8 cellular contexts compared by ENCODE assay signal in the genomic region with DNA sequence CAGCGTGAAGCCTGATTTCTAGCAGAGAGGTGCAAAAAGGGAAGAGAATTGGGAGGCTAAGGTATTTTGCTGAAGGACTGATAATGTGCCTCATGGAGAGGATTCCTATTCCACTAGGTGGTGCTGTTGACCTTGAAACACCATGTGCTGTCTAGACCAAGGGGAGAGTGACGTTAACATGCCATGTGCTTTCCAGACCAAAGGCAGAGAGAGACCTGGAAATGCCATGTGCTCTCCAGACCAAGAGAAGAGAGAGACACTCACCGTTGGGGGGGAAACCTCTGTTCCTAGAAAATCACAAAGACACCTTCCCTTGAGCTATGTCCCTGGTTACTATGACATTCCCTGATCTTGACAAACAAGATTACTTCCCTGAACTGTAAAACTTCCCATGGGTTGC.
DNase-seq lines count a peak whose midpoint lies in the region; ATAC-seq and TF ChIP-seq lines count a peak whose summit lies in the region.

No MANE protein-coding gene starts in this region.

- ATAC-seq in GM18870 (IDR thresholded peaks at IDR 0.05; ENCODE audit: unreplicated experiment) (peak; percentile 68), gastrocnemius medialis (no peak)

- no peaks in the 10 kb centered on the region for H4K20me1 ChIP-seq in Loucy (ENCODE audit: insufficient read depth, low read length, poor library complexity, severe bottlenecking)

- H3K79me2 ChIP-seq in Loucy (ENCODE audit: insufficient read depth, low read length) = no peaks in the 10 kb centered on the region

- no peak for TF ChIP-seq POLR2A in gastrocnemius medialis (IDR thresholded peaks at IDR 0.05)

- intact Hi-C loops in head of caudate nucleus (cut with DNase I) = loop anchor here (5.0 kb wide), 1 partner anchor 363 kb away; no protein-coding TSS in a partner anchor
- intact Hi-C loops in tibial artery (cut with DNase I; ENCODE audit: low total_unique reads) = loop anchor here (10.0 kb wide), 1 partner anchor 361 kb away; no protein-coding TSS in a partner anchor
- intact Hi-C loops in gastrocnemius medialis (cut with DNase I; ENCODE audit: low total_unique reads) = no loop called here

- H2AFZ ChIP-seq in Loucy (ENCODE audit: low read length) = no peak overlapping the region

- H3K4me2 ChIP-seq in Loucy (ENCODE audit: low read depth, low read length, poor library complexity, severe bottlenecking) = no peak overlapping the region

- H3K9me3 ChIP-seq in Loucy (ENCODE audit: insufficient read depth, low read depth, low read length) (no peaks in the 10 kb centered on the region), tibial artery (peaks cover 0 to 9% (median 0%) of the 10 kb centered on the region in 3 donors), gastrocnemius medialis (no peaks in the 10 kb centered on the region)

- H3K4me3 ChIP-seq in Loucy (ENCODE audit: low read length, poor library complexity, severe bottlenecking) (no peak overlapping the region), tibial artery (no peak overlapping the region), gastrocnemius medialis (no peak overlapping the region)

- H3K36me3 ChIP-seq in Loucy (ENCODE audit: insufficient read depth, low read length) (no peaks in the 10 kb centered on the region), tibial artery (no peaks in the 10 kb centered on the region), gastrocnemius medialis (no peaks in the 10 kb centered on the region)

- H3K4me1 ChIP-seq in Loucy (ENCODE audit: insufficient read depth, low read length, poor library complexity, severe bottlenecking) (no peaks in the 10 kb centered on the region), tibial artery (no peaks in the 10 kb centered on the region), gastrocnemius medialis (no peaks in the 10 kb centered on the region)

- no peak overlapping the region for H3K27ac ChIP-seq in tibial artery
- H3K27ac ChIP-seq in gastrocnemius medialis = no peak overlapping the region

- no peaks in the 10 kb centered on the region for H3K27me3 ChIP-seq in Loucy (ENCODE audit: insufficient read depth, low read length, poor library complexity, severe bottlenecking)
- H3K27me3 ChIP-seq in tibial artery = no peaks in the 10 kb centered on the region
- no peaks in the 10 kb centered on the region for H3K27me3 ChIP-seq in gastrocnemius medialis

- in situ Hi-C loops in gastrocnemius medialis (cut with MboI; ENCODE audit: low sequenced_read_pairs in 4 of 4) = loop anchor here in 2 of 4 donors (10.0 to 25.0 kb wide), 2 partner anchors 361 to 373 kb away; no protein-coding TSS in a partner anchor

- H3K9ac ChIP-seq in Loucy (ENCODE audit: low read depth, low read length, poor library complexity, severe bottlenecking) = no peak overlapping the region

- DNase-seq in AG20443 (ENCODE audit: low spot score) = peak; percentile 65
- peak; percentile 79 for DNase-seq in SKM-1 treated with dmso at 0.1 percent for 144 hours (lab: John Stamatoyannopoulos, UW; ENCODE audit: unreplicated experiment)
- DNase-seq in head of caudate nucleus = peak in 26 of 42 donors; percentile 6 to 70 (median 40)
- DNase-seq in tibial artery = no peak
- DNase-seq in OCI-M2 (lab: John Stamatoyannopoulos, UW; ENCODE audit: unreplicated experiment) = no peak
- no peak for DNase-seq in gastrocnemius medialis

- H3F3A ChIP-seq in Loucy (ENCODE audit: low read depth) = no peaks in the 10 kb centered on the region

- H3K9me2 ChIP-seq in Loucy (replicated peaks; ENCODE audit: low read depth, low read length) = no peaks in the 10 kb centered on the region

- peak; percentile 62 for TF ChIP-seq CTCF in Loucy (conservative IDR thresholded peaks at IDR 0.05; ENCODE audit: low read length)
- peak; percentile 38 for TF ChIP-seq CTCF in tibial artery (IDR thresholded peaks at IDR 0.05)
- peak in 1 of 5 experiments; percentile 28 for TF ChIP-seq CTCF in gastrocnemius medialis (IDR thresholded peaks at IDR 0.05 in 4 of 5, conservative IDR thresholded peaks at IDR 0.05 in 1 of 5)

Comparison
In these comparisons a context has a peak if more than half of its experiments do, and no peak if none do; other contexts are left out.
1. DNase-seq: peak in AG20443 (single experiment), SKM-1 treated with dmso at 0.1 percent for 144 hours (single experiment) and head of caudate nucleus (26 of 42); none in tibial artery (0 of 2), OCI-M2 (single experiment) and gastrocnemius medialis (0 of 2).